In genomic region chr4:140373328-140374129, GRCh38 we compare ENCODE assay signal across 1 cellular context.
TF ChIP-seq lines count a peak whose summit lies in the region.

SCOC (plus strand) TSS chr4:140373646; CDS start chr4:140379171, 5,525 bp downstream.

TF ChIP-seq in HepG2, 621 proteins besides CTCF, POLR2A, EP300 and RAD21 (continued from another document):
- TF ChIP-seq ZNF574 (CRISPR knock-in tag; IDR thresholded peaks at IDR 0.05) (peak; percentile 85), E2F2 (CRISPR knock-in tag; IDR thresholded peaks at IDR 0.05; ENCODE audit: borderline replicate concordance) (peak; percentile 24; the same call in 1 of the 2 replicates), ZSCAN21 (CRISPR knock-in tag; IDR thresholded peaks at IDR 0.05; ENCODE audit: borderline replicate concordance) (no peak), BRD4 (CRISPR knock-in tag; IDR thresholded peaks at IDR 0.05) (0 out of 2 replicates have a peak, but pooled peaks have one; percentile 57), EZH2 (conservative IDR thresholded peaks at IDR 0.05; ENCODE audit: low read depth, low read length) (no peak), NCOA5 (CRISPR knock-in tag; IDR thresholded peaks at IDR 0.05) (0 out of 2 replicates have a peak, but pooled peaks have one; percentile 44), DZIP1 (CRISPR knock-in tag; IDR thresholded peaks at IDR 0.05) (peak; percentile 85; the same call in 1 of the 2 replicates), ZNF761 (CRISPR knock-in tag; conservative IDR thresholded peaks at IDR 0.05) (peak; percentile 78; the same call in 1 of the 2 replicates), ZNF264 (CRISPR knock-in tag; IDR thresholded peaks at IDR 0.05) (peak; percentile 90; the same call in 1 of the 2 replicates), ZNF224 (CRISPR knock-in tag; IDR thresholded peaks at IDR 0.05) (peak; percentile 96), PAWR (CRISPR knock-in tag; IDR thresholded peaks at IDR 0.05; ENCODE audit: borderline replicate concordance) (0 out of 2 replicates have a peak, but pooled peaks have one; percentile 53), ZNF557 (CRISPR knock-in tag; IDR thresholded peaks at IDR 0.05) (0 out of 2 replicates have a peak, but pooled peaks have one; percentile 68), ARNT (IDR thresholded peaks at IDR 0.05) (no peak), ZFX (CRISPR knock-in tag; IDR thresholded peaks at IDR 0.05; ENCODE audit: low read depth) (peak; percentile 99), FOXO1 (CRISPR knock-in tag; IDR thresholded peaks at IDR 0.05) (no peak), GLI4 (CRISPR knock-in tag; IDR thresholded peaks at IDR 0.05; ENCODE audit: borderline replicate concordance) (peak; percentile 64; the same call in 1 of the 2 replicates), ZNF496 (CRISPR knock-in tag; IDR thresholded peaks at IDR 0.05; ENCODE audit: insufficient replicate concordance) (no peak), GABPB1 (CRISPR knock-in tag; IDR thresholded peaks at IDR 0.05) (peak; percentile 81; the same call in 1 of the 2 replicates), ZNF766 (CRISPR knock-in tag; IDR thresholded peaks at IDR 0.05; ENCODE audit: borderline replicate concordance) (no peak), ZNF891 (CRISPR knock-in tag; IDR thresholded peaks at IDR 0.05) (peak; percentile 96), TEAD3 (CRISPR knock-in tag; optimal IDR thresholded peaks at IDR 0.05; ENCODE audit: borderline replicate concordance) (peak; percentile 1), ZFY (CRISPR knock-in tag; IDR thresholded peaks at IDR 0.05) (peak; percentile 99), ZNF430 (CRISPR knock-in tag; IDR thresholded peaks at IDR 0.05) (peak; percentile 76; the same call in 1 of the 2 replicates), NFYC (CRISPR knock-in tag; IDR thresholded peaks at IDR 0.05) (peak; percentile 92), ZBTB42 (CRISPR knock-in tag; IDR thresholded peaks at IDR 0.05) (0 out of 2 replicates have a peak, but pooled peaks have one; percentile 91), SIX4 (CRISPR knock-in tag; IDR thresholded peaks at IDR 0.05) (no peak), MLX (CRISPR knock-in tag; IDR thresholded peaks at IDR 0.05) (no peak), ZMYM2 (CRISPR knock-in tag; IDR thresholded peaks at IDR 0.05) (0 out of 2 replicates have a peak, but pooled peaks have one; percentile 45), ZNF101 (CRISPR knock-in tag; IDR thresholded peaks at IDR 0.05; ENCODE audit: borderline replicate concordance, low read depth) (0 out of 2 replicates have a peak, but pooled peaks have one; percentile 33), POGZ (CRISPR knock-in tag; IDR thresholded peaks at IDR 0.05) (peak; percentile 84), NCOA1 (CRISPR knock-in tag; IDR thresholded peaks at IDR 0.05) (peak; percentile 48; the same call in 1 of the 2 replicates), ZNF616 (CRISPR knock-in tag; IDR thresholded peaks at IDR 0.05; ENCODE audit: low read depth) (peak; percentile 59; the same call in 1 of the 2 replicates), ZFP82 (CRISPR knock-in tag; IDR thresholded peaks at IDR 0.05; ENCODE audit: borderline replicate concordance) (peak; percentile 74; the same call in 1 of the 2 replicates)
